In the genomic region with DNA sequence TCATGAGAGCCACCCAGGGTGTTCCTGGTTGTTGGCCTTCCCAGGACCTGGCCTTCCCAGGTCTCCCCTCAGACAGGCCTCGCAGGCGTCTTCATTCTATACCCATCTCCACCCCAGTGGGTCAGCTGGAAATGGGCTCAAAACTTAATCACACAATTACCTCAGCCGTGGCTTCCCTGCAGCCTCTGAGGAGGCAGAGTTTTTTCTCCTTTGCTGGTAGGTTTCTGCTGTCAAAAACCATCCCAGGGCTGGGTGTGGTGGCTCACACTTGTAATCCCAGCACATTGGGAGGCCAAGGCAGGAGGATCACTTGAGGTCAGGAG, we compare ENCODE assay signal across 20 cellular contexts. TPM values are rescaled to one million over a fixed set of nuclear protein-coding genes. Genes with fewer than 3 reads are reported as not detected.
DNase-seq lines count a peak whose midpoint lies in the region; ATAC-seq and TF ChIP-seq lines count a peak whose summit lies in the region.
"Had no signal": no experiment of that assay in that cellular context is flagged by ENCODE, and none has a peak within 500 bp of the region (broad histone marks: within the 10 kb centered on the region; RNA-seq: fewer than 3 reads in every experiment).

No MANE protein-coding gene starts in this region.

- no peak for DNase-seq in activated CD8-positive, alpha-beta T cell treated with anti-CD3 and anti-CD28 coated beads for 36 hours
- no peak for DNase-seq in activated CD8-positive, alpha-beta T cell treated with anti-CD3 and anti-CD28 coated beads, Interleukin-2, amount 10 ng/mL, durations not matched to agents 7 days and 5 days
- DNase-seq in CD8-positive, alpha-beta T cell = no peak
- DNase-seq in EL (no peak), HuH-7.5 (ENCODE audit: low spot score) (no peak), OCI-M2 (lab: John Stamatoyannopoulos, UW; ENCODE audit: unreplicated experiment) (no peak)
- DNase-seq: AML-193, MG63, NCI-H1417 treated with DMSO at 0.1 percent for 48 hours, NCI-H187, NCI-H526 treated with DMSO at 0.1 percent for 48 hours, Peyer's patch, T-helper 1 cell had no signal

- H3K4me3 ChIP-seq in OCI-LY3 (ENCODE audit: low read length) (no peak overlapping the region), esophagus (ENCODE audit: low read depth in 1 of 2, low read length in 2 of 2) (no peak overlapping the region)
- H3K4me3 ChIP-seq in CD8-positive, alpha-beta T cell (ENCODE audit: low read depth, low read length) = no peak overlapping the region
- H3K4me3 ChIP-seq: GM23338, HAP-1, MG63, Peyer's patch, SJSA1 had no signal

- 84 to 86% methylated on average over 3 of the region's 3 CpGs for WGBS in esophagus, 2 donors

- no peaks in the 10 kb centered on the region for H3K79me2 ChIP-seq in OCI-LY3 (ENCODE audit: low read length)

- CTCF ChIA-PET in activated CD8-positive, alpha-beta T cell treated with anti-CD3 and anti-CD28 coated beads for 36 hours (lab: Charles Lee) = interaction anchor here (1.0 to 1.1 kb wide), 2 partner anchors 9 to 11 kb away, joined by 3 to 4 read pairs; no protein-coding TSS in a partner anchor
- CTCF ChIA-PET in activated CD8-positive, alpha-beta T cell treated with anti-CD3 and anti-CD28 coated beads, Interleukin-2, amount 10 ng/mL, durations not matched to agents 7 days and 5 days (lab: Charles Lee) = no interaction called here
- CTCF ChIA-PET in CD8-positive, alpha-beta T cell (lab: Charles Lee) = no interaction called here

- no peaks in the 10 kb centered on the region for H3K27me3 Mint-ChIP-seq in activated CD8-positive, alpha-beta T cell treated with anti-CD3 and anti-CD28 coated beads for 36 hours
- no peaks in the 10 kb centered on the region for H3K27me3 Mint-ChIP-seq in activated CD8-positive, alpha-beta T cell treated with anti-CD3 and anti-CD28 coated beads, Interleukin-2, amount 10 ng/mL, durations not matched to agents 7 days and 5 days (ENCODE audit: low read depth)
- H3K27me3 Mint-ChIP-seq in CD8-positive, alpha-beta T cell (ENCODE audit: low read depth) = no peaks in the 10 kb centered on the region

- intact Hi-C loops in activated CD8-positive, alpha-beta T cell treated with anti-CD3 and anti-CD28 coated beads for 36 hours (cut with micrococcal nuclease) = no loop called here
- intact Hi-C loops in CD8-positive, alpha-beta T cell (cut with DNase I, micrococcal nuclease) = no loop called here

- H3K9me3 Mint-ChIP-seq in activated CD8-positive, alpha-beta T cell treated with anti-CD3 and anti-CD28 coated beads for 36 hours = no peaks in the 10 kb centered on the region
- H3K9me3 Mint-ChIP-seq in activated CD8-positive, alpha-beta T cell treated with anti-CD3 and anti-CD28 coated beads, Interleukin-2, amount 10 ng/mL, durations not matched to agents 7 days and 5 days (ENCODE audit: insufficient read depth) = no peaks in the 10 kb centered on the region
- no peaks in the 10 kb centered on the region for H3K9me3 Mint-ChIP-seq in CD8-positive, alpha-beta T cell
- H3K9me3 Mint-ChIP-seq: GM23338 had no signal

- no peaks in the 10 kb centered on the region for H3K36me3 Mint-ChIP-seq in activated CD8-positive, alpha-beta T cell treated with anti-CD3 and anti-CD28 coated beads for 36 hours (ENCODE audit: low read depth)
- no peaks in the 10 kb centered on the region for H3K36me3 Mint-ChIP-seq in activated CD8-positive, alpha-beta T cell treated with anti-CD3 and anti-CD28 coated beads, Interleukin-2, amount 10 ng/mL, durations not matched to agents 7 days and 5 days (ENCODE audit: low read depth)
- H3K36me3 Mint-ChIP-seq in CD8-positive, alpha-beta T cell = no peaks in the 10 kb centered on the region
- H3K36me3 Mint-ChIP-seq: CD14-positive monocyte had no signal

- ATAC-seq in activated CD8-positive, alpha-beta T cell treated with anti-CD3 and anti-CD28 coated beads for 36 hours = peak; percentile 9
- no peak for ATAC-seq in activated CD8-positive, alpha-beta T cell treated with anti-CD3 and anti-CD28 coated beads, Interleukin-2, amount 10 ng/mL, durations not matched to agents 7 days and 5 days
- no peak for ATAC-seq in CD8-positive, alpha-beta T cell
- ATAC-seq: GM23338 had no signal

- no peak overlapping the region for H2AFZ ChIP-seq in OCI-LY3 (ENCODE audit: low read depth, low read length)
- H2AFZ ChIP-seq: GM23338 had no signal

- peak overlapping the region; percentile 4; the same call in 1 of the 2 replicates for H3K4me2 ChIP-seq in OCI-LY3 (ENCODE audit: low read length)
- H3K4me2 ChIP-seq: GM23338 had no signal

- POLR2A ChIA-PET in activated CD8-positive, alpha-beta T cell treated with anti-CD3 and anti-CD28 coated beads for 36 hours (lab: Charles Lee) = interaction anchor here (1.0 to 6.4 kb wide), 3 partner anchors 9 to 156 kb away, joined by 3 to 50 read pairs (median 4); a partner anchor contains a TSS
- POLR2A ChIA-PET in activated CD8-positive, alpha-beta T cell treated with anti-CD3 and anti-CD28 coated beads, Interleukin-2, amount 10 ng/mL, durations not matched to agents 7 days and 5 days (lab: Charles Lee) = no interaction called here
- POLR2A ChIA-PET in CD8-positive, alpha-beta T cell (lab: Charles Lee) = no interaction called here

- H3K4me1 ChIP-seq in OCI-LY3 (ENCODE audit: low read length) (peaks cover 11% of the 10 kb centered on the region), esophagus (ENCODE audit: control insufficient read depth in 2 of 2, insufficient read depth in 2 of 2, low read length in 1 of 2) (peaks cover 2 to 8% of the 10 kb centered on the region in 2 donors)
- H3K4me1 ChIP-seq in CD8-positive, alpha-beta T cell (ENCODE audit: insufficient read depth, low read length) = no peaks in the 10 kb centered on the region

- H3K27ac ChIP-seq in OCI-LY3 (ENCODE audit: low read length) (no peak overlapping the region), esophagus (ENCODE audit: low read depth in 2 of 2, low read length in 1 of 2) (peak overlapping the region; percentile 53 to 87)
- H3K27ac ChIP-seq in CD8-positive, alpha-beta T cell (ENCODE audit: low read depth, low read length) = no peak overlapping the region
- H3K27ac ChIP-seq: 22Rv1, SJSA1 had no signal

- H4K20me1 ChIP-seq in OCI-LY3 (ENCODE audit: insufficient read depth, low read length) = no peaks in the 10 kb centered on the region

- peaks cover 7% of the 10 kb centered on the region for H3K4me1 Mint-ChIP-seq in activated CD8-positive, alpha-beta T cell treated with anti-CD3 and anti-CD28 coated beads for 36 hours (ENCODE audit: low read depth)
- peaks cover 11% of the 10 kb centered on the region for H3K4me1 Mint-ChIP-seq in activated CD8-positive, alpha-beta T cell treated with anti-CD3 and anti-CD28 coated beads, Interleukin-2, amount 10 ng/mL, durations not matched to agents 7 days and 5 days (ENCODE audit: low read depth)
- no peaks in the 10 kb centered on the region for H3K4me1 Mint-ChIP-seq in CD8-positive, alpha-beta T cell (ENCODE audit: low read depth)

- H3K27ac Mint-ChIP-seq in activated CD8-positive, alpha-beta T cell treated with anti-CD3 and anti-CD28 coated beads for 36 hours = no peak overlapping the region
- H3K27ac Mint-ChIP-seq in activated CD8-positive, alpha-beta T cell treated with anti-CD3 and anti-CD28 coated beads, Interleukin-2, amount 10 ng/mL, durations not matched to agents 7 days and 5 days = no peak overlapping the region
- H3K27ac Mint-ChIP-seq in CD8-positive, alpha-beta T cell = no peak overlapping the region
- H3K27ac Mint-ChIP-seq: GM23338 had no signal

- H3K9me3 ChIP-seq in OCI-LY3 (ENCODE audit: insufficient read depth, low read length) (no peaks in the 10 kb centered on the region), esophagus (ENCODE audit: control insufficient read depth in 2 of 2, insufficient read depth in 1 of 2, low read depth in 1 of 2, low read length in 1 of 2) (no peaks in the 10 kb centered on the region)
- H3K9me3 ChIP-seq in CD8-positive, alpha-beta T cell (ENCODE audit: low read length) = no peaks in the 10 kb centered on the region
- H3K9me3 ChIP-seq: HAP-1, MG63, Peyer's patch, SJSA1 had no signal

- H3K27me3 ChIP-seq in OCI-LY3 (ENCODE audit: low read depth, low read length) (no peaks in the 10 kb centered on the region), esophagus (ENCODE audit: control insufficient read depth in 1 of 2, insufficient read depth in 2 of 2, low read length in 2 of 2) (no peaks in the 10 kb centered on the region)
- no peaks in the 10 kb centered on the region for H3K27me3 ChIP-seq in CD8-positive, alpha-beta T cell (ENCODE audit: insufficient read depth, low read length)
- H3K27me3 ChIP-seq: MG63, Peyer's patch, SJSA1 had no signal

- H3K36me3 ChIP-seq in OCI-LY3 (replicated peaks; ENCODE audit: low read depth, low read length) (peaks cover 3% of the 10 kb centered on the region), esophagus (ENCODE audit: control insufficient read depth in 2 of 2, insufficient read depth in 2 of 2, low read length in 1 of 2) (no peaks in the 10 kb centered on the region)
- H3K36me3 ChIP-seq in CD8-positive, alpha-beta T cell (ENCODE audit: insufficient read depth, low read length) = no peaks in the 10 kb centered on the region
- H3K36me3 ChIP-seq: HAP-1, MG63, Peyer's patch, SJSA1 had no signal

- no peak overlapping the region for H3K9ac ChIP-seq in OCI-LY3 (ENCODE audit: low read length)

- no peak for TF ChIP-seq CTCF in activated CD8-positive, alpha-beta T cell treated with anti-CD3 and anti-CD28 coated beads for 36 hours (IDR thresholded peaks at IDR 0.05)
- no peak for TF ChIP-seq CTCF in OCI-LY3 (IDR thresholded peaks at IDR 0.05; ENCODE audit: low read depth, low read length)
- no peak for TF ChIP-seq CTCF in CD8-positive, alpha-beta T cell (IDR thresholded peaks at IDR 0.05)

- no peak overlapping the region for H3K4me3 Mint-ChIP-seq in activated CD8-positive, alpha-beta T cell treated with anti-CD3 and anti-CD28 coated beads for 36 hours
- no peak overlapping the region for H3K4me3 Mint-ChIP-seq in activated CD8-positive, alpha-beta T cell treated with anti-CD3 and anti-CD28 coated beads, Interleukin-2, amount 10 ng/mL, durations not matched to agents 7 days and 5 days
- no peak overlapping the region for H3K4me3 Mint-ChIP-seq in CD8-positive, alpha-beta T cell
- H3K4me3 Mint-ChIP-seq: CD14-positive monocyte, GM23338 had no signal

RNA-seq across cellular contexts. Expression of a gene that starts 13.2 kb away (rescaled TPM):
- total RNA-seq in activated CD8-positive, alpha-beta T cell treated with anti-CD3 and anti-CD28 coated beads for 36 hours = 100 to 1,000 TPM; 218 to 227 TPM
- total RNA-seq in activated CD8-positive, alpha-beta T cell treated with anti-CD3 and anti-CD28 coated beads, Interleukin-2, amount 10 ng/mL, durations not matched to agents 7 days and 5 days = 10 to 100 TPM; 56.1 to 56.8 TPM
- 100 to 1,000 TPM; 121 to 206 TPM for polyA plus RNA-seq in esophagus
- 1,000 to 10,000 TPM; 1,097 to 1,133 TPM for total RNA-seq in CD8-positive, alpha-beta T cell

Comparison
In these comparisons a context has a peak if more than half of its experiments do, and no peak if none do; other contexts are left out.
1. H3K27ac ChIP-seq: peak in esophagus (2 of 2); none in OCI-LY3 (single experiment) and CD8-positive, alpha-beta T cell (single experiment).
2. RNA of a gene that starts 13.2 kb away (total RNA-seq): 1,097 to 1,133 TPM in CD8-positive, alpha-beta T cell; 218 to 227 TPM in activated CD8-positive, alpha-beta T cell treated with anti-CD3 and anti-CD28 coated beads for 36 hours and 56.1 to 56.8 TPM in activated CD8-positive, alpha-beta T cell treated with anti-CD3 and anti-CD28 coated beads, Interleukin-2, amount 10 ng/mL, durations not matched to agents 7 days and 5 days; every median in the first group is over 4 times any median in the second.